ENCODE assay signal across 1 cellular context in genomic region chr6:116156405-116157326, GRCh38.
TF ChIP-seq lines count a peak whose summit lies in the region.

No MANE protein-coding gene starts in this region.

TF ChIP-seq in K562, 482 proteins besides CTCF, POLR2A, EP300 and RAD21 (continued from another document and continues in another):
- TF ChIP-seq NFE2L1 (tag; IDR thresholded peaks at IDR 0.05; ENCODE audit: borderline replicate concordance, low read depth) (peak; percentile 60), ZNF143 (CRISPR knock-in tag; IDR thresholded peaks at IDR 0.05) (no peak), MITF (IDR thresholded peaks at IDR 0.05) (no peak), POLR2H (tag; IDR thresholded peaks at IDR 0.05; ENCODE audit: low read depth) (no peak), RB1 (IDR thresholded peaks at IDR 0.05; ENCODE audit: low read depth) (no peak), FOXJ2 (tag; IDR thresholded peaks at IDR 0.05) (no peak), EP400 (IDR thresholded peaks at IDR 0.05) (peak; percentile 68), ZNF140 (CRISPR knock-in tag; IDR thresholded peaks at IDR 0.05) (no peak), HDGF (IDR thresholded peaks at IDR 0.05) (no peak), FOXJ3 (CRISPR knock-in tag; IDR thresholded peaks at IDR 0.05) (no peak), TARDBP (IDR thresholded peaks at IDR 0.05) (no peak), NCOR1 (IDR thresholded peaks at IDR 0.05) (peak; percentile 67), MEIS2 (IDR thresholded peaks at IDR 0.05; ENCODE audit: partially characterized antibody) (peak; percentile 77), ATF7 (IDR thresholded peaks at IDR 0.05) (peak; percentile 15; the same call in 1 of the 2 replicates), ZNF347 (CRISPR knock-in tag; IDR thresholded peaks at IDR 0.05; ENCODE audit: low read depth) (no peak), CHAMP1 (IDR thresholded peaks at IDR 0.05) (peak; percentile 78), ZBTB1 (CRISPR knock-in tag; IDR thresholded peaks at IDR 0.05; ENCODE audit: borderline replicate concordance, low read depth) (no peak), LEF1 (IDR thresholded peaks at IDR 0.05) (peak; percentile 61; the same call in 1 of the 2 replicates), TEAD2 (tag; IDR thresholded peaks at IDR 0.05) (no peak), POLR3G (IDR thresholded peaks at IDR 0.05; ENCODE audit: extremely low read depth, insufficient read length, insufficient replicate concordance) (no peak), ZNF133 (CRISPR knock-in tag; IDR thresholded peaks at IDR 0.05) (no peak), MTF1 (CRISPR knock-in tag; IDR thresholded peaks at IDR 0.05; ENCODE audit: borderline replicate concordance) (no peak), ETV1 (tag; conservative IDR thresholded peaks at IDR 0.05; ENCODE audit: low read depth) (no peak), RNF219 (CRISPR knock-in tag; IDR thresholded peaks at IDR 0.05) (no peak), CCAR2 (IDR thresholded peaks at IDR 0.05; ENCODE audit: low read depth, low read length) (no peak), TAF7 (tag; IDR thresholded peaks at IDR 0.05) (no peak), ESRRB (CRISPR knock-in tag; IDR thresholded peaks at IDR 0.05; ENCODE audit: borderline replicate concordance) (no peak), ZBTB34 (CRISPR knock-in tag; IDR thresholded peaks at IDR 0.05) (no peak), HDAC8 (tag; IDR thresholded peaks at IDR 0.05) (no peak), GABPA (tag; conservative IDR thresholded peaks at IDR 0.05; ENCODE audit: low read depth) (no peak), FOXM1 (IDR thresholded peaks at IDR 0.05; ENCODE audit: low read depth) (peak; percentile 60; the same call in 1 of the 2 replicates), FOXM1 (CRISPR knock-in tag; IDR thresholded peaks at IDR 0.05; ENCODE audit: low read depth) (no peak), ESRRA (IDR thresholded peaks at IDR 0.05; ENCODE audit: borderline replicate concordance, low read depth) (peak; percentile 64; the same call in 1 of the 2 replicates), CREBBP (IDR thresholded peaks at IDR 0.05; ENCODE audit: low read depth, low read length) (no peak), RFX7 (CRISPR knock-in tag; IDR thresholded peaks at IDR 0.05) (no peak), ZNF436 (CRISPR knock-in tag; IDR thresholded peaks at IDR 0.05) (no peak), MYC (IDR thresholded peaks at IDR 0.05; ENCODE audit: low read depth, low read length) (peak; percentile 26; the same call in 1 of the 2 replicates), MYC (CRISPR knock-in tag; IDR thresholded peaks at IDR 0.05; ENCODE audit: borderline replicate concordance, low read depth) (no peak), DMBX1 (CRISPR knock-in tag; IDR thresholded peaks at IDR 0.05; ENCODE audit: borderline replicate concordance) (no peak), ARNT (IDR thresholded peaks at IDR 0.05) (peak in 1 of 2 experiments; percentile 64; a peak in 1 of 4 replicates), SUPT5H (IDR thresholded peaks at IDR 0.05) (no peak), STAT6 (CRISPR knock-in tag; IDR thresholded peaks at IDR 0.05) (no peak), TRIM24 (IDR thresholded peaks at IDR 0.05) (peak in 1 of 2 experiments; percentile 67; a peak in 3 of 4 replicates), SRSF1 (IDR thresholded peaks at IDR 0.05; ENCODE audit: low read depth, low read length) (no peak), ZNF766 (CRISPR knock-in tag; conservative IDR thresholded peaks at IDR 0.05) (no peak; the same call in 1 of the 2 replicates), RBM25 (IDR thresholded peaks at IDR 0.05; ENCODE audit: low read depth, low read length, severe bottlenecking) (no peak), EHMT2 (IDR thresholded peaks at IDR 0.05) (peak; percentile 75), CREB3 (tag; conservative IDR thresholded peaks at IDR 0.05; ENCODE audit: low read depth) (peak; percentile 76; the same call in 1 of the 2 replicates), U2AF1 (optimal IDR thresholded peaks at IDR 0.05; ENCODE audit: low read depth, low read length) (no peak), NFIX (CRISPR knock-in tag; IDR thresholded peaks at IDR 0.05; ENCODE audit: low read depth) (no peak), ZNF589 (CRISPR knock-in tag; IDR thresholded peaks at IDR 0.05; ENCODE audit: low read depth) (no peak), ETV5 (CRISPR knock-in tag; IDR thresholded peaks at IDR 0.05; ENCODE audit: low read depth) (no peak), ELK1 (CRISPR knock-in tag; IDR thresholded peaks at IDR 0.05) (no peak), ASH1L (IDR thresholded peaks at IDR 0.05; ENCODE audit: borderline replicate concordance, low read depth, partially characterized antibody) (no peak), NFIC (IDR thresholded peaks at IDR 0.05) (peak; percentile 48; the same call in 1 of the 2 replicates), JUNB (CRISPR knock-in tag; conservative IDR thresholded peaks at IDR 0.05) (no peak), PCBP1 (IDR thresholded peaks at IDR 0.05; ENCODE audit: low read depth, low read length, poor library complexity, severe bottlenecking) (no peak), TEAD4 (IDR thresholded peaks at IDR 0.05; ENCODE audit: low read length) (peak; percentile 76), TEAD4 (CRISPR knock-in tag; IDR thresholded peaks at IDR 0.05; ENCODE audit: borderline replicate concordance) (no peak), ARID2 (IDR thresholded peaks at IDR 0.05) (peak; percentile 20; the same call in 1 of the 2 replicates), ELF4 (CRISPR knock-in tag; IDR thresholded peaks at IDR 0.05) (no peak), RUNX1 (IDR thresholded peaks at IDR 0.05; ENCODE audit: low read depth) (no peak), ADNP (tag; IDR thresholded peaks at IDR 0.05) (no peak), IFI16 (CRISPR knock-in tag; IDR thresholded peaks at IDR 0.05) (no peak), L3MBTL2 (IDR thresholded peaks at IDR 0.05) (peak; percentile 65; the same call in 1 of the 2 replicates), NR2C1 (IDR thresholded peaks at IDR 0.05) (no peak), NR2C1 (tag; IDR thresholded peaks at IDR 0.05) (peak; percentile 15; the same call in 1 of the 2 replicates), KLF10 (CRISPR knock-in tag; IDR thresholded peaks at IDR 0.05) (no peak), MLLT1 (IDR thresholded peaks at IDR 0.05) (peak in 1 of 2 experiments; percentile 53; a peak in 1 of 4 replicates), RBM22 (IDR thresholded peaks at IDR 0.05; ENCODE audit: low read depth, low read length, poor library complexity, severe bottlenecking) (no peak), KAT7 (CRISPR knock-in tag; IDR thresholded peaks at IDR 0.05; ENCODE audit: borderline replicate concordance) (no peak)
